ENCODE assay signal across 23 cellular contexts in the genomic region with DNA sequence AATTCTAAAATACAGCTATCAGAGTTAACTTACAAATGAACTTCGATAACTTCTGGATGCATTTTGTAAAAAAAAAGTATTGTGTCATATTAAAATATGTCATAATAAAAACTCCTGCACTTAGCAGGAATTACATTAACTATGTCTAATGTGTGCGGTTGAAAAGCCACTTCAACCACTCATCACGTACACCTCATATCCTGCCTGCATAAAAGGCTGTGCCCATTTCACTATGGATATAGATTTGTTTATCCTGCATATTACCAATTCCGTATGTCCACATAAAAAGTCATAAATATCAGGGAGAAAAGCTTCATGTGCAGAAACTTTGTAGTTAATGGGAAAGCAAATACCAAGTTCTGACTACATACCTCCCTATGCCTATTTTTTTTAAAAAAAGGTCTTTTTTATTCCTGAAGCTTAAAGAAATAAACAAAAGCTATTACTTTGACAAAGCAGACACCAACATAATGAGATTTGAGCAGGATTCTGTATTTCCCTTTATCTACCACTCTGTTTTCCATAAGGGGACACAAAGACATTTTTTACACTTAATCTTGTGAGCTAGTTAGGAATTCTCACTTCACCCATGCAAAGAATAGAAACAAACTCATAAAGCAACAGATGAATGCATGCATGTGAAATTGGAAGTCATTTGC.
"Had no signal": no experiment of that assay in that cellular context is flagged by ENCODE, and none has a peak within 500 bp of the region (broad histone marks: within the 10 kb centered on the region; RNA-seq: fewer than 3 reads in every experiment).

No MANE protein-coding gene starts in this region.

- H3K4me3 ChIP-seq: breast epithelium, coronary artery, heart left ventricle, pancreas, psoas muscle, right atrium auricular region, spleen, thoracic aorta, upper lobe of right lung had no signal

- H3K9me3 ChIP-seq: breast epithelium, neutrophil, pancreas, psoas muscle, right atrium auricular region, thoracic aorta, upper lobe of right lung had no signal

- H3K4me1 ChIP-seq: breast epithelium, psoas muscle, upper lobe of right lung had no signal

- H3K36me3 Mint-ChIP-seq: activated naive CD8-positive, alpha-beta T cell treated with anti-CD3 and anti-CD28 coated beads, Interleukin-2, amount 10 ng/mL, durations not matched to agents 7 days and 5 days; natural killer cell treated with Interleukin-12 subunit alpha and Interleukin-12 subunit beta and Interleukin-15 and Interleukin-18, amount 100 ng/mL, for 72 hours had no signal

- H3K27ac ChIP-seq: breast epithelium, coronary artery, heart left ventricle, neutrophil, pancreas, psoas muscle, right atrium auricular region, spleen, thoracic aorta, upper lobe of right lung had no signal

- DNase-seq: activated B cell treated with CpG ODN at 0.5 μM for 24 hours; activated CD4-positive, alpha-beta T cell treated with anti-CD3 and anti-CD28 coated beads for 4 hours; activated CD4-positive, alpha-beta T cell treated with anti-CD3 and anti-CD28 coated beads, Interleukin-2, amount 50 U/mL, for 48 hours; activated effector memory CD4-positive, alpha-beta T cell treated with Interleukin-2 at 50 U/mL for 16 hours; activated naive CD4-positive, alpha-beta T cell treated with anti-CD3 and anti-CD28 coated beads for 36 hours; activated naive CD8-positive, alpha-beta T cell treated with anti-CD3 and anti-CD28 coated beads, Interleukin-2, amount 10 ng/mL, durations not matched to agents 7 days and 5 days; activated T-cell treated with anti-CD3 and anti-CD28 coated beads, Interleukin-2, amount 50 U/mL, for 72 hours; amniotic stem cell; heart left ventricle; midbrain; pancreas; psoas muscle; spleen; stimulated activated CD4-positive, alpha-beta T cell treated with anti-CD3 and anti-CD28 coated beads, Interleukin-4, amount 100 ng/mL, for 1 hour; stimulated activated naive CD4-positive, alpha-beta T cell treated with Interleukin-2 at 50 U/mL for 16 hours; T-helper 9 cell; upper lobe of right lung had no signal

- ATAC-seq: activated T-cell treated with anti-CD3 and anti-CD28 coated beads, Interleukin-2, amount 50 U/mL, for 72 hours; heart left ventricle; natural killer cell treated with Interleukin-12 subunit alpha and Interleukin-12 subunit beta and Interleukin-15 and Interleukin-18, amount 100 ng/mL, for 72 hours; pancreas; psoas muscle; upper lobe of right lung had no signal

- H3K27me3 Mint-ChIP-seq: activated naive CD8-positive, alpha-beta T cell treated with anti-CD3 and anti-CD28 coated beads, Interleukin-2, amount 10 ng/mL, durations not matched to agents 7 days and 5 days had no signal

- H3K27ac Mint-ChIP-seq: activated B cell treated with CpG ODN at 0.5 μM for 24 hours; activated naive CD4-positive, alpha-beta T cell treated with anti-CD3 and anti-CD28 coated beads for 36 hours; activated naive CD8-positive, alpha-beta T cell treated with anti-CD3 and anti-CD28 coated beads, Interleukin-2, amount 10 ng/mL, durations not matched to agents 7 days and 5 days; activated T-cell treated with anti-CD3 and anti-CD28 coated beads, Interleukin-2, amount 50 U/mL, for 72 hours; natural killer cell treated with Interleukin-12 subunit alpha and Interleukin-12 subunit beta and Interleukin-15 and Interleukin-18, amount 100 ng/mL, for 72 hours had no signal

- H3K9me3 Mint-ChIP-seq: activated naive CD4-positive, alpha-beta T cell treated with anti-CD3 and anti-CD28 coated beads for 36 hours; activated naive CD8-positive, alpha-beta T cell treated with anti-CD3 and anti-CD28 coated beads, Interleukin-2, amount 10 ng/mL, durations not matched to agents 7 days and 5 days; activated T-cell treated with anti-CD3 and anti-CD28 coated beads, Interleukin-2, amount 50 U/mL, for 72 hours; natural killer cell treated with Interleukin-12 subunit alpha and Interleukin-12 subunit beta and Interleukin-15 and Interleukin-18, amount 100 ng/mL, for 72 hours had no signal

- H3K4me3 Mint-ChIP-seq: activated B cell treated with CpG ODN at 0.5 μM for 24 hours; activated naive CD4-positive, alpha-beta T cell treated with anti-CD3 and anti-CD28 coated beads for 36 hours; activated naive CD8-positive, alpha-beta T cell treated with anti-CD3 and anti-CD28 coated beads, Interleukin-2, amount 10 ng/mL, durations not matched to agents 7 days and 5 days; activated T-cell treated with anti-CD3 and anti-CD28 coated beads, Interleukin-2, amount 50 U/mL, for 72 hours; natural killer cell treated with Interleukin-12 subunit alpha and Interleukin-12 subunit beta and Interleukin-15 and Interleukin-18, amount 100 ng/mL, for 72 hours had no signal

- H3K27me3 ChIP-seq: breast epithelium, heart left ventricle, neutrophil, pancreas, right atrium auricular region, upper lobe of right lung had no signal

- H3K36me3 ChIP-seq: breast epithelium, heart left ventricle, neutrophil, pancreas, right atrium auricular region, spleen, thoracic aorta, upper lobe of right lung had no signal

- H3K4me1 Mint-ChIP-seq: activated B cell treated with CpG ODN at 0.5 μM for 24 hours; activated naive CD8-positive, alpha-beta T cell treated with anti-CD3 and anti-CD28 coated beads, Interleukin-2, amount 10 ng/mL, durations not matched to agents 7 days and 5 days had no signal
